In genomic region chr14:68249534-68250517, GRCh38 we compare ENCODE assay signal across 7 cellular contexts.
DNase-seq lines count a peak whose midpoint lies in the region; ATAC-seq and TF ChIP-seq lines count a peak whose summit lies in the region.

No MANE protein-coding gene starts in this region.

- TF ChIP-seq EP300 in suprapubic skin (IDR thresholded peaks at IDR 0.05): no peak

- intact Hi-C loops in IMR-90 (cut with micrococcal nuclease): loop anchor here (5.0 kb wide), 7 partner anchors 142 to 437 kb away; no protein-coding TSS in a partner anchor
- intact Hi-C loops in activated T-helper 1 cell treated with anti-CD3 and anti-CD28 coated beads, Interleukin-12 subunit alpha, Interleukin-12 subunit beta, Interleukin-2, Interleukin-4 antibody, amounts not matched to agents 30 ng/mL and 10 ng/mL and 1 ng/mL, durations not matched to agents 14 hours and 24 hours and 36 hours (cut with micrococcal nuclease): loop anchor here (2.0 to 5.0 kb wide), 5 partner anchors 17 to 467 kb away; no protein-coding TSS in a partner anchor

- peak overlapping the region; percentile 53; the same call in 1 of the 2 replicates for H4K91ac ChIP-seq in IMR-90 (ENCODE audit: insufficient read depth, low read depth, low read length)

- peak overlapping the region; percentile 78; the same call in 1 of the 2 replicates for H3K4ac ChIP-seq in IMR-90 (ENCODE audit: low read depth, low read length)

- dilution Hi-C loops in IMR-90 (cut with HindIII; ENCODE audit: low sequenced_read_pairs, unreplicated experiment): no loop called here

- H3K27me3 ChIP-seq in IMR-90 (ENCODE audit: control insufficient read depth, insufficient read depth, low read length): no peaks in the 10 kb centered on the region
- no peaks in the 10 kb centered on the region for H3K27me3 ChIP-seq in suprapubic skin

- H3K9ac ChIP-seq in IMR-90 (ENCODE audit: low read depth, low read length): no peak overlapping the region

- TF ChIP-seq CTCF in IMR-90 (conservative IDR thresholded peaks at IDR 0.05; ENCODE audit: low read depth, low read length) (no peak), suprapubic skin (IDR thresholded peaks at IDR 0.05) (no peak), GM20000 (IDR thresholded peaks at IDR 0.05; ENCODE audit: extremely low read depth, missing control alignments) (no peak)

- ATAC-seq in IMR-90 (ENCODE audit: low read depth): peak; percentile 42

- peaks cover 13% of the 10 kb centered on the region for H3K9me1 ChIP-seq in IMR-90 (ENCODE audit: insufficient read depth, low read length)

- H3K56ac ChIP-seq in IMR-90 (ENCODE audit: extremely low read depth, insufficient read depth, low read length): no peak overlapping the region

- no peak for TF ChIP-seq POLR2A in IMR-90 (IDR thresholded peaks at IDR 0.05; ENCODE audit: low read depth, low read length)
- TF ChIP-seq POLR2A in suprapubic skin (IDR thresholded peaks at IDR 0.05): no peak

- no peak overlapping the region for H2AFZ ChIP-seq in IMR-90 (replicated peaks; ENCODE audit: low read length, poor library complexity)

- peak overlapping the region; percentile 59 for H2BK5ac ChIP-seq in IMR-90 (ENCODE audit: low read depth, low read length, poor library complexity, severe bottlenecking)

- H2BK120ac ChIP-seq in IMR-90 (ENCODE audit: low read depth, low read length): peak overlapping the region; percentile 9

- no peaks in the 10 kb centered on the region for H3K9me3 Mint-ChIP-seq in activated T-helper 1 cell treated with anti-CD3 and anti-CD28 coated beads, Interleukin-12 subunit alpha, Interleukin-12 subunit beta, Interleukin-2, Interleukin-4 antibody, amounts not matched to agents 30 ng/mL and 10 ng/mL and 1 ng/mL, durations not matched to agents 14 hours and 24 hours and 36 hours

- no peaks in the 10 kb centered on the region for H4K20me1 ChIP-seq in IMR-90 (ENCODE audit: insufficient read depth, low read length)

- in situ Hi-C loops in IMR-90 (cut with MboI; ENCODE audit: low sequenced_read_pairs): loop anchor here (5.0 to 10.0 kb wide), 2 partner anchors 325 to 567 kb away; no protein-coding TSS in a partner anchor

- H3K4me1 ChIP-seq in IMR-90 (ENCODE audit: control insufficient read depth, insufficient read depth, low read length) (peaks cover 27% of the 10 kb centered on the region), suprapubic skin (peaks cover 75% of the 10 kb centered on the region)

- H2AK9ac ChIP-seq in IMR-90 (replicated peaks; ENCODE audit: low read depth, low read length, poor library complexity): no peak overlapping the region

- no peak overlapping the region for H3K27ac ChIP-seq in IMR-90 (ENCODE audit: insufficient read depth, low read length)
- peak overlapping the region; percentile 75 for H3K27ac ChIP-seq in suprapubic skin

- H4K5ac ChIP-seq in IMR-90 (ENCODE audit: low read depth, low read length): peak overlapping the region; percentile 31; the same call in 1 of the 2 replicates

- H3K23ac ChIP-seq in IMR-90 (ENCODE audit: low read depth, low read length): peak overlapping the region; percentile 10; the same call in 1 of the 2 replicates

- no peaks in the 10 kb centered on the region for H3K27me3 Mint-ChIP-seq in activated T-helper 1 cell treated with anti-CD3 and anti-CD28 coated beads, Interleukin-12 subunit alpha, Interleukin-12 subunit beta, Interleukin-2, Interleukin-4 antibody, amounts not matched to agents 30 ng/mL and 10 ng/mL and 1 ng/mL, durations not matched to agents 14 hours and 24 hours and 36 hours (ENCODE audit: insufficient read depth)

- no peaks in the 10 kb centered on the region for H3K9me3 ChIP-seq in IMR-90 (ENCODE audit: control insufficient read depth, insufficient read depth, low read length)
- no peaks in the 10 kb centered on the region for H3K9me3 ChIP-seq in suprapubic skin

- H3K36me3 ChIP-seq in IMR-90 (ENCODE audit: control insufficient read depth, insufficient read depth, low read length) (no peaks in the 10 kb centered on the region), suprapubic skin (no peaks in the 10 kb centered on the region)

- peaks cover 3 to 13% of the 10 kb centered on the region in 2 experiments; a peak in 2 of 4 replicates for H3K79me1 ChIP-seq in IMR-90 (ENCODE audit: low read depth in 1 of 2, low read length in 2 of 2)

- H2BK20ac ChIP-seq in IMR-90 (ENCODE audit: low read depth, low read length): peak overlapping the region; percentile 66; the same call in 1 of the 2 replicates

- peak overlapping the region; percentile 45 for H3K27ac Mint-ChIP-seq in activated T-helper 1 cell treated with anti-CD3 and anti-CD28 coated beads, Interleukin-12 subunit alpha, Interleukin-12 subunit beta, Interleukin-2, Interleukin-4 antibody, amounts not matched to agents 30 ng/mL and 10 ng/mL and 1 ng/mL, durations not matched to agents 14 hours and 24 hours and 36 hours

- no peak overlapping the region; the same call in 1 of the 2 replicates for H2AK5ac ChIP-seq in IMR-90 (ENCODE audit: low read depth, low read length)

- POLR2A ChIA-PET in IMR-90 (lab: Charles Lee; ENCODE audit: unreplicated experiment): interaction anchor here (0.6 to 1.8 kb wide), 4 partner anchors 107 to 565 kb away, joined by 3 to 4 read pairs (median 4); partner anchors contain the start of gene ZFP36L1

- H3K14ac ChIP-seq in IMR-90 (replicated peaks; ENCODE audit: low read depth, low read length): no peak overlapping the region

- H3K4me1 Mint-ChIP-seq in activated T-helper 1 cell treated with anti-CD3 and anti-CD28 coated beads, Interleukin-12 subunit alpha, Interleukin-12 subunit beta, Interleukin-2, Interleukin-4 antibody, amounts not matched to agents 30 ng/mL and 10 ng/mL and 1 ng/mL, durations not matched to agents 14 hours and 24 hours and 36 hours (ENCODE audit: low read depth): peaks cover 37% of the 10 kb centered on the region

- H3K36me3 Mint-ChIP-seq in activated T-helper 1 cell treated with anti-CD3 and anti-CD28 coated beads, Interleukin-12 subunit alpha, Interleukin-12 subunit beta, Interleukin-2, Interleukin-4 antibody, amounts not matched to agents 30 ng/mL and 10 ng/mL and 1 ng/mL, durations not matched to agents 14 hours and 24 hours and 36 hours (ENCODE audit: low read depth): no peaks in the 10 kb centered on the region

- H3K4me3 ChIP-seq in IMR-90 (ENCODE audit: insufficient read depth, low read depth, low read length): no peak overlapping the region
- no peak overlapping the region for H3K4me3 ChIP-seq in suprapubic skin

- H3K4me2 ChIP-seq in IMR-90 (ENCODE audit: low read depth, low read length): peak overlapping the region; percentile 7; the same call in 1 of the 2 replicates

- BruUV-seq in IMR-90 (replicated peaks; lab: Mats Ljungman, UMichigan): no TSS peak

- CTCF ChIA-PET in IMR-90 (lab: Yijun Ruan, JAX): interaction anchor here (0.8 to 1.8 kb wide), 6 partner anchors 19 to 575 kb away, joined by 3 to 8 read pairs (median 4); no protein-coding TSS in a partner anchor

- peak overlapping the region; percentile 3 to 29; a peak in 1 of 4 replicates for H4K8ac ChIP-seq in IMR-90 (ENCODE audit: low read depth in 2 of 2, low read length in 2 of 2)

- DNase-seq in IMR-90 (peak; percentile 74), iris pigment epithelial cell (ENCODE audit: low read depth) (peak; percentile 82), suprapubic skin (ENCODE audit: low spot score in 2 of 2) (no peak), RPMI8226 (no peak), GM20000 (ENCODE audit: low spot score) (no peak), NCI-H446 treated with DMSO at 0.1 percent for 48 hours (lab: John Stamatoyannopoulos, UW) (no peak)
- no peak for DNase-seq in activated T-helper 1 cell treated with anti-CD3 and anti-CD28 coated beads, Interleukin-12 subunit alpha, Interleukin-12 subunit beta, Interleukin-2, Interleukin-4 antibody, amounts not matched to agents 30 ng/mL and 10 ng/mL and 1 ng/mL, durations not matched to agents 14 hours and 24 hours and 36 hours (ENCODE audit: low spot score)

- peak overlapping the region; percentile 51; the same call in 1 of the 2 replicates for H3K18ac ChIP-seq in IMR-90 (ENCODE audit: low read depth, low read length)

- no peak overlapping the region for H2BK15ac ChIP-seq in IMR-90 (ENCODE audit: low read depth, low read length)

- no peak overlapping the region for H3K4me3 Mint-ChIP-seq in activated T-helper 1 cell treated with anti-CD3 and anti-CD28 coated beads, Interleukin-12 subunit alpha, Interleukin-12 subunit beta, Interleukin-2, Interleukin-4 antibody, amounts not matched to agents 30 ng/mL and 10 ng/mL and 1 ng/mL, durations not matched to agents 14 hours and 24 hours and 36 hours

- TF ChIP-seq RAD21 in IMR-90 (IDR thresholded peaks at IDR 0.05; ENCODE audit: low read length): peak; percentile 27

- WGBS in IMR-90 (ENCODE audit: extremely low coverage in 2 of 2, insufficient read length in 1 of 2), 2 experiments: no CpG with 5 or more reads among the region's 4 CpGs
- 48% methylated on average over 4 of the region's 4 CpGs for WGBS in suprapubic skin

TF ChIP-seq in IMR-90, 13 proteins besides CTCF, POLR2A, EP300 and RAD21:
- TF ChIP-seq NFE2L2 (IDR thresholded peaks at IDR 0.05; ENCODE audit: low read depth, low read length) (no peak), FOS (IDR thresholded peaks at IDR 0.05; ENCODE audit: low read depth, low read length) (peak; percentile 63)

Comparison
In these comparisons a context has a peak if more than half of its experiments do, and no peak if none do; other contexts are left out.
1. DNase-seq: peak in IMR-90 (single experiment) and iris pigment epithelial cell (single experiment); none in activated T-helper 1 cell treated with anti-CD3 and anti-CD28 coated beads, Interleukin-12 subunit alpha, Interleukin-12 subunit beta, Interleukin-2, Interleukin-4 antibody, amounts not matched to agents 30 ng/mL and 10 ng/mL and 1 ng/mL, durations not matched to agents 14 hours and 24 hours and 36 hours (single experiment), suprapubic skin (0 of 2), RPMI8226 (single experiment), GM20000 (single experiment) and NCI-H446 treated with DMSO at 0.1 percent for 48 hours (single experiment).